In the genomic region with DNA sequence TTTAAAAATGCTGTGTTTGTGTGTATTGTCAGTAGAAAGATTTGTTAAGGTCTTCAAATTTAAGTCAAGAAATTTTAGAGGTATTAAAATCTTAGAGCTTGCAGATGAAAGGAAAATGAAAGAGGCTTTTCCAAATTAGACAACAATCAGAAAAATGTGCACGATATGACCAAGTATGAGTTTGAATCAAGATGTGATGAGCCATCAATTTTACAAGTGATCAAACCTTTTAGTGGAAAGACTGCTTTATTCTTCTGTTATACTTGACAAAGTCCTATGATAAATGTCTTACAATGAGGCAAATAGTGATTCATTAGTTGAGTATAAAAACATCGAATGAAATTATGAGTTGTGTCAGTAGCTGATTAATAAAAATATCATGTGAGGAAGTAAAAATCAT, we compare ENCODE assay signal across 9 cellular contexts. TPM values are rescaled to one million over a fixed set of nuclear protein-coding genes. Genes with fewer than 3 reads are reported as not detected.
"Had no signal": no experiment of that assay in that cellular context is flagged by ENCODE, and none has a peak within 500 bp of the region (broad histone marks: within the 10 kb centered on the region; RNA-seq: fewer than 3 reads in every experiment).

No MANE protein-coding gene starts in this region.

- H3K4me2 ChIP-seq: KMS-11 had no signal

- H3K9ac ChIP-seq: KMS-11 had no signal

- H3K27ac ChIP-seq: HL-60, KMS-11 had no signal

- DNase-seq: IMR-90, KBM-7, KG1 had no signal

- H3K4me3 Mint-ChIP-seq: IgD-negative memory B cell had no signal

- H3K27me3 Mint-ChIP-seq: IgD-negative memory B cell had no signal

- FAIRE-seq: HTR-8/SVneo had no signal

- H3K27ac Mint-ChIP-seq: IgD-negative memory B cell had no signal

RNA-seq across cellular contexts. Expression of a gene that starts 19.6 kb away (rescaled TPM):
- total RNA-seq: HT1080, IMR-90 had no signal
- polyA plus RNA-seq: IgD-negative memory B cell, IMR-90 had no signal

RNA-seq across cellular contexts. Expression of a gene that starts 56.1 kb away (rescaled TPM):
- total RNA-seq: HT-29, HT1080, IMR-90 had no signal
- polyA plus RNA-seq: IgD-negative memory B cell, IMR-90 had no signal
